ENCODE assay signal across 8 cellular contexts in genomic region chr16:77788196-77789084, GRCh38. TPM values are rescaled to one million over a fixed set of nuclear protein-coding genes. Genes with fewer than 3 reads are reported as not detected.
A peak's percentile ranks its signal among the peaks of the same experiment; 100 is the strongest.
DNase-seq lines count a peak whose midpoint lies in the region; ATAC-seq, FAIRE-seq and TF ChIP-seq lines count a peak whose summit lies in the region.

TSS of gene VAT1L (plus strand) at chr16:77788564. CDS start at chr16:77788683, 119 bp downstream.

- peak within 1 kb of the TSS; percentile 77 for H3K9ac ChIP-seq in neural cell (ENCODE audit: low read length)

- TF ChIP-seq EP300 in neural cell (conservative IDR thresholded peaks at IDR 0.05; ENCODE audit: poor library complexity, severe bottlenecking) = peak; percentile 44

- H3K4me2 ChIP-seq in neural cell (ENCODE audit: low read length) = peak within 1 kb of the TSS; percentile 96

- H3K9me2 ChIP-seq in neural cell (ENCODE audit: insufficient read depth, low read length) = no peaks in the 10 kb centered on the region

- H3K9me3 Mint-ChIP-seq in activated CD8-positive, alpha-beta memory T cell treated with anti-CD3 and anti-CD28 coated beads, Interleukin-2, amount 10 ng/mL, durations not matched to agents 7 days and 5 days (ENCODE audit: low read depth) = no peaks in the 10 kb centered on the region

- peaks cover 58% of the 10 kb centered on the region for H3K27me3 Mint-ChIP-seq in activated CD8-positive, alpha-beta memory T cell treated with anti-CD3 and anti-CD28 coated beads, Interleukin-2, amount 10 ng/mL, durations not matched to agents 7 days and 5 days

- peak within 1 kb of the TSS; percentile 44 for H2AFZ ChIP-seq in neural cell (ENCODE audit: low read depth, low read length)

- no peaks in the 10 kb centered on the region for H3K36me3 ChIP-seq in neural cell (ENCODE audit: insufficient read depth, low read length)

- peak; percentile 19 for TF ChIP-seq CTCF in neural cell (IDR thresholded peaks at IDR 0.05; ENCODE audit: poor library complexity, severe bottlenecking)

- ATAC-seq in HG02642 (IDR thresholded peaks at IDR 0.05; ENCODE audit: poor library complexity, unreplicated experiment) (peak; percentile 75), GM19452 (IDR thresholded peaks at IDR 0.05; ENCODE audit: unreplicated experiment) (no peak), GM21737 (IDR thresholded peaks at IDR 0.05; ENCODE audit: unreplicated experiment) (no peak)
- peak; percentile 45 for ATAC-seq in activated CD8-positive, alpha-beta memory T cell treated with anti-CD3 and anti-CD28 coated beads, Interleukin-2, amount 10 ng/mL, durations not matched to agents 7 days and 5 days

- H3K27ac ChIP-seq in neural cell (ENCODE audit: low read length) = peak within 1 kb of the TSS; percentile 55

- H3K4me3 Mint-ChIP-seq in activated CD8-positive, alpha-beta memory T cell treated with anti-CD3 and anti-CD28 coated beads, Interleukin-2, amount 10 ng/mL, durations not matched to agents 7 days and 5 days = peak within 1 kb of the TSS; percentile 57

- no peaks in the 10 kb centered on the region for H3K27me3 ChIP-seq in neural cell (ENCODE audit: insufficient read depth, low read depth, low read length)

- H3K79me2 ChIP-seq in neural cell (replicated peaks; ENCODE audit: insufficient read depth, low read length) = peaks cover 34% of the 10 kb centered on the region

- no peak within 1 kb of the TSS for H3K27ac Mint-ChIP-seq in activated CD8-positive, alpha-beta memory T cell treated with anti-CD3 and anti-CD28 coated beads, Interleukin-2, amount 10 ng/mL, durations not matched to agents 7 days and 5 days

- H4K20me1 ChIP-seq in neural cell (ENCODE audit: insufficient read depth) = no peaks in the 10 kb centered on the region

- H3K4me1 Mint-ChIP-seq in activated CD8-positive, alpha-beta memory T cell treated with anti-CD3 and anti-CD28 coated beads, Interleukin-2, amount 10 ng/mL, durations not matched to agents 7 days and 5 days = peaks cover 6% of the 10 kb centered on the region

- no peak for FAIRE-seq in frontal cortex (lab: Jason Lieb, UNC)

- peak; percentile 51 for TF ChIP-seq RAD21 in neural cell (conservative IDR thresholded peaks at IDR 0.05)

- CTCF ChIA-PET in activated CD8-positive, alpha-beta memory T cell treated with anti-CD3 and anti-CD28 coated beads, Interleukin-2, amount 10 ng/mL, durations not matched to agents 7 days and 5 days (lab: Charles Lee) = no interaction called here

- no peaks in the 10 kb centered on the region for H3F3A ChIP-seq in neural cell (ENCODE audit: insufficient read depth, low read length, poor library complexity, severe bottlenecking)

- H3K9me3 ChIP-seq in neural cell (ENCODE audit: low read length) = no peaks in the 10 kb centered on the region

- DNase-seq in EL = peak; percentile 31
- DNase-seq in activated CD8-positive, alpha-beta memory T cell treated with anti-CD3 and anti-CD28 coated beads, Interleukin-2, amount 10 ng/mL, durations not matched to agents 7 days and 5 days = peak; percentile 40
- DNase-seq in frontal cortex (ENCODE audit: low spot score in 2 of 2) = peak; percentile 68 to 69
- no peak for DNase-seq in activated gamma-delta T cell (lab: John Stamatoyannopoulos, UW)

- no peaks in the 10 kb centered on the region for H3K36me3 Mint-ChIP-seq in activated CD8-positive, alpha-beta memory T cell treated with anti-CD3 and anti-CD28 coated beads, Interleukin-2, amount 10 ng/mL, durations not matched to agents 7 days and 5 days

- peak within 1 kb of the TSS; percentile 98 for H3K4me3 ChIP-seq in neural cell (ENCODE audit: low read length)

TF ChIP-seq in neural cell, 6 proteins besides CTCF, POLR2A, EP300 and RAD21:
- TF ChIP-seq REST (IDR thresholded peaks at IDR 0.05; ENCODE audit: borderline replicate concordance) = peak; percentile 46
- TF ChIP-seq EZH2 (IDR thresholded peaks at IDR 0.05; ENCODE audit: borderline replicate concordance, insufficient read depth, low read length, poor library complexity, severe bottlenecking) = no peak
- peak; percentile 61 for TF ChIP-seq POLR2AphosphoS5 (IDR thresholded peaks at IDR 0.05)
- peak; percentile 66 for TF ChIP-seq MXI1 (conservative IDR thresholded peaks at IDR 0.05; ENCODE audit: poor library complexity, severe bottlenecking)
- TF ChIP-seq TAF1 (IDR thresholded peaks at IDR 0.05; ENCODE audit: low read depth) = peak; percentile 75
- TF ChIP-seq SMC3 (conservative IDR thresholded peaks at IDR 0.05; ENCODE audit: poor library complexity) = peak; percentile 55

RNA-seq across cellular contexts. Expression of gene VAT1L, which starts in this region (rescaled TPM):
- not detected for total RNA-seq in activated CD8-positive, alpha-beta memory T cell treated with anti-CD3 and anti-CD28 coated beads, Interleukin-2, amount 10 ng/mL, durations not matched to agents 7 days and 5 days
- total RNA-seq in frontal cortex = 22.0 TPM
- polyA plus RNA-seq in neural cell = 54.5 and 60.6 TPM in 2 replicates
- 71.8 and 77.7 TPM in 2 replicates for polyA minus RNA-seq in neural cell

Comparison
In these comparisons a context has a peak if more than half of its experiments do, and no peak if none do; other contexts are left out.
1. RNA of gene VAT1L (total RNA-seq): 22.0 TPM in frontal cortex (single experiment); not detected in activated CD8-positive, alpha-beta memory T cell treated with anti-CD3 and anti-CD28 coated beads, Interleukin-2, amount 10 ng/mL, durations not matched to agents 7 days and 5 days; every median in the first group is over 10 times any median in the second.
2. Peak in DNase-seq and ATAC-seq in activated CD8-positive, alpha-beta memory T cell treated with anti-CD3 and anti-CD28 coated beads, Interleukin-2, amount 10 ng/mL, durations not matched to agents 7 days and 5 days; RNA of the gene not detected or under 1 TPM.